In genomic region chr1:44757420-44757819, GRCh38 we compare ENCODE assay signal across 26 cellular contexts. TPM values are rescaled to one million over a fixed set of nuclear protein-coding genes. Genes with fewer than 3 reads are reported as not detected.
DNase-seq lines count a peak whose midpoint lies in the region; ATAC-seq and TF ChIP-seq lines count a peak whose summit lies in the region.
"Had no signal": no experiment of that assay in that cellular context is flagged by ENCODE, and none has a peak within 500 bp of the region (broad histone marks: within the 10 kb centered on the region; RNA-seq: fewer than 3 reads in every experiment).

No MANE protein-coding gene starts in this region.

- TF ChIP-seq CTCF in CD14-positive monocyte (IDR thresholded peaks at IDR 0.05) (no peak), SU-DHL-6 (IDR thresholded peaks at IDR 0.05; ENCODE audit: insufficient read depth, low read length, poor library complexity, severe bottlenecking) (no peak), omental fat pad (IDR thresholded peaks at IDR 0.05) (no peak), progenitor cell of endocrine pancreas (IDR thresholded peaks at IDR 0.05; ENCODE audit: unreplicated experiment) (no peak)

- H3K9me3 Mint-ChIP-seq in CD14-positive monocyte: no peaks in the 10 kb centered on the region
- H3K9me3 Mint-ChIP-seq in progenitor cell of endocrine pancreas (ENCODE audit: low read depth): no peaks in the 10 kb centered on the region
- H3K9me3 Mint-ChIP-seq: dendritic cell treated with granulocyte-macrophage colony-stimulating factor and Interleukin-4, amounts not matched to agents 40 ng/mL and 50 ng/mL, for 4 days; neural progenitor cell had no signal

- no peaks in the 10 kb centered on the region for H4K20me1 ChIP-seq in SU-DHL-6 (ENCODE audit: low read depth, low read length)

- peaks cover 29% of the 10 kb centered on the region for H3K36me3 ChIP-seq in SU-DHL-6 (ENCODE audit: low read length)
- H3K36me3 ChIP-seq: thyroid gland had no signal

- no peak for DNase-seq in CD14-positive monocyte (ENCODE audit: low spot score)
- no peak for DNase-seq in NCI-H748 treated with DMSO at 0.1 percent for 48 hours (lab: John Stamatoyannopoulos, UW)
- no peak for DNase-seq in H4 (ENCODE audit: low spot score)
- DNase-seq in omental fat pad (ENCODE audit: low spot score): no peak
- no peak for DNase-seq in progenitor cell of endocrine pancreas (ENCODE audit: low spot score, unreplicated experiment)
- DNase-seq: amniotic stem cell; GM23248; left ventricle myocardium superior; NCI-H2029; NCI-H345; psoas muscle; stimulated activated CD4-positive, alpha-beta T cell treated with anti-CD3 and anti-CD28 coated beads, Interleukin-1b, Interleukin-23, amount 100 ng/mL, for 48 hours; stimulated activated naive CD8-positive, alpha-beta T cell treated with anti-CD3 and anti-CD28 coated beads, Interleukin-15, Interleukin-2, amounts not matched to agents 100 U/mL and 50 U/mL, for 24 hours; thyroid gland had no signal

- no peaks in the 10 kb centered on the region for H3K4me1 Mint-ChIP-seq in CD14-positive monocyte
- no peaks in the 10 kb centered on the region for H3K4me1 Mint-ChIP-seq in progenitor cell of endocrine pancreas (ENCODE audit: low read depth)
- H3K4me1 Mint-ChIP-seq: neural progenitor cell had no signal

- no peaks in the 10 kb centered on the region for H3K9me2 ChIP-seq in SU-DHL-6 (replicated peaks; ENCODE audit: insufficient read depth, low read length)

- H3K27ac ChIP-seq in SU-DHL-6 (ENCODE audit: low read depth, low read length): peak overlapping the region; percentile 19; the same call in 1 of the 2 replicates
- H3K27ac ChIP-seq: C4-2B, GM23248, KMS-11, neural progenitor cell, psoas muscle, RWPE1, thyroid gland had no signal

- H3K27me3 ChIP-seq in SU-DHL-6 (ENCODE audit: low read length): no peaks in the 10 kb centered on the region
- H3K27me3 ChIP-seq: neural progenitor cell, thyroid gland had no signal

- no peak overlapping the region for H2AFZ ChIP-seq in SU-DHL-6 (ENCODE audit: low read depth, low read length, severe bottlenecking)
- H2AFZ ChIP-seq: GM23248, neural progenitor cell had no signal

- H3K27me3 Mint-ChIP-seq in CD14-positive monocyte (ENCODE audit: low read depth in 3 of 3): no peaks in the 10 kb centered on the region
- H3K27me3 Mint-ChIP-seq in progenitor cell of endocrine pancreas: no peaks in the 10 kb centered on the region
- H3K27me3 Mint-ChIP-seq: dendritic cell treated with granulocyte-macrophage colony-stimulating factor and Interleukin-4, amounts not matched to agents 40 ng/mL and 50 ng/mL, for 4 days had no signal

- ATAC-seq in GM18502 (IDR thresholded peaks at IDR 0.05; ENCODE audit: poor library complexity, unreplicated experiment) (peak; percentile 56), GM21786 (IDR thresholded peaks at IDR 0.05; ENCODE audit: unreplicated experiment) (peak; percentile 38), omental fat pad (ENCODE audit: low FRiP score) (no peak)
- ATAC-seq: activated CD4-positive, CD25-positive, alpha-beta regulatory T cell treated with anti-CD3 and anti-CD28 coated beads, Interleukin-2, amount 50 U/mL, for 24 hours; left ventricle myocardium superior; psoas muscle; stimulated activated naive CD8-positive, alpha-beta T cell treated with anti-CD3 and anti-CD28 coated beads, Interleukin-15, Interleukin-2, amounts not matched to agents 100 U/mL and 50 U/mL, for 24 hours had no signal

- H3K9ac ChIP-seq in SU-DHL-6 (ENCODE audit: low read length): no peak overlapping the region; the same call in 1 of the 2 replicates
- H3K9ac ChIP-seq: GM23248, KMS-11, neural progenitor cell had no signal

- H3K27ac Mint-ChIP-seq in CD14-positive monocyte: peak overlapping the region in 4 of 7 donors; percentile 3 to 66 (median 45)
- no peak overlapping the region for H3K27ac Mint-ChIP-seq in progenitor cell of endocrine pancreas
- H3K27ac Mint-ChIP-seq: dendritic cell treated with granulocyte-macrophage colony-stimulating factor and Interleukin-4, amounts not matched to agents 40 ng/mL and 50 ng/mL, for 4 days; neural progenitor cell had no signal

- no peaks in the 10 kb centered on the region for H3K79me2 ChIP-seq in SU-DHL-6 (ENCODE audit: insufficient read depth, low read length)

- no peak overlapping the region for H3K4me3 ChIP-seq in SU-DHL-6 (ENCODE audit: insufficient read depth, low read length, poor library complexity, severe bottlenecking)
- H3K4me3 ChIP-seq: GM23248, neural progenitor cell, psoas muscle, thyroid gland had no signal

- H3F3A ChIP-seq in SU-DHL-6 (ENCODE audit: insufficient read depth): no peaks in the 10 kb centered on the region; the same call in 1 of the 2 replicates

- peaks cover 71 to 95% of the 10 kb centered on the region in 2 donors for H3K36me3 Mint-ChIP-seq in CD14-positive monocyte
- H3K36me3 Mint-ChIP-seq in progenitor cell of endocrine pancreas (ENCODE audit: insufficient read depth): peaks cover 3% of the 10 kb centered on the region

- intact Hi-C loops in CD14-positive monocyte (cut with micrococcal nuclease): no loop called here

- H3K9me3 ChIP-seq in SU-DHL-6 (ENCODE audit: insufficient read depth, low read length): no peaks in the 10 kb centered on the region
- H3K9me3 ChIP-seq: psoas muscle, thyroid gland had no signal

- H3K4me3 Mint-ChIP-seq in CD14-positive monocyte: no peak overlapping the region
- H3K4me3 Mint-ChIP-seq in progenitor cell of endocrine pancreas (ENCODE audit: low read depth): no peak overlapping the region
- H3K4me3 Mint-ChIP-seq: dendritic cell treated with granulocyte-macrophage colony-stimulating factor and Interleukin-4, amounts not matched to agents 40 ng/mL and 50 ng/mL, for 4 days; neural progenitor cell had no signal

- no peak overlapping the region for H3K4me2 ChIP-seq in SU-DHL-6 (ENCODE audit: low read depth, low read length, poor library complexity, severe bottlenecking)
- H3K4me2 ChIP-seq: KMS-11, neural progenitor cell had no signal

RNA-seq across cellular contexts. Expression of gene KIF2C, which starts 17.8 kb away (rescaled TPM):
- polyA plus RNA-seq in CD14-positive monocyte: under 1 TPM; 0.24 to 0.29 TPM
- 81.8 and 82.2 TPM in 2 replicates for total RNA-seq in H4 (2014; rRNA removed; shearing (Covaris generic))
- total RNA-seq in omental fat pad (1 to 10 TPM in 2 of 4 donors, under 1 TPM in 2; 0.19 to 2.8 (median 0.93) TPM), progenitor cell of endocrine pancreas (26.6 and 28.7 TPM in 2 replicates)

RNA-seq across cellular contexts. Expression of gene RPS8, which starts 17.9 kb away (rescaled TPM):
- polyA plus RNA-seq in CD14-positive monocyte: 100 to 1,000 TPM; 413 to 419 TPM
- 4,339 and 5,019 TPM in 2 replicates for total RNA-seq in H4 (2014; rRNA removed; shearing (Covaris generic))
- total RNA-seq in omental fat pad (1,000 to 10,000 TPM; 1,945 to 2,684 (median 2,276) TPM), progenitor cell of endocrine pancreas (1,808 and 1,842 TPM in 2 replicates)

RNA-seq across cellular contexts. Expression of gene RNU5D-1, which starts 26.4 kb away (rescaled TPM):
- not detected for polyA plus RNA-seq in CD14-positive monocyte
- total RNA-seq in H4 (2014; rRNA removed; shearing (Covaris generic)): not detected in 2 replicates
- total RNA-seq in omental fat pad (not detected), progenitor cell of endocrine pancreas (not detected in 2 replicates)
- total RNA-seq: cardiac septum, GM23248, HT1080, left ventricle myocardium superior, mononuclear cell, psoas muscle, thyroid gland had no signal
- polyA plus RNA-seq: GM23248, psoas muscle had no signal

RNA-seq across cellular contexts. Expression of gene BEST4, which starts 30.6 kb away (rescaled TPM):
- not detected for polyA plus RNA-seq in CD14-positive monocyte
- not detected in 2 replicates for total RNA-seq in H4 (2014; rRNA removed; shearing (Covaris generic))
- under 1 TPM in 1 of 4 donors, not detected in 3; 0.24 TPM for total RNA-seq in omental fat pad
- total RNA-seq in progenitor cell of endocrine pancreas: 2.1 and 2.4 TPM in 2 replicates
- total RNA-seq: HT1080, psoas muscle had no signal

RNA-seq across cellular contexts. Expression of gene PLK3, which starts 42.8 kb away (rescaled TPM):
- polyA plus RNA-seq in CD14-positive monocyte: 10 to 100 TPM; 15.8 to 28.1 TPM
- 1.3 and 4.6 TPM in 2 replicates for total RNA-seq in H4 (2014; rRNA removed; shearing (Covaris generic))
- total RNA-seq in omental fat pad (100 to 1,000 TPM in 1 of 4 donors, 10 to 100 TPM in 3; 27.6 to 156 (median 73.9) TPM), progenitor cell of endocrine pancreas (11.8 and 13.3 TPM in 2 replicates)
